In genomic region chr6:163751032-163751525, GRCh38 we compare ENCODE assay signal across 1 cellular context.
TF ChIP-seq lines count a peak whose summit lies in the region.

No MANE protein-coding gene starts in this region.

TF ChIP-seq in H1, 55 proteins besides CTCF, POLR2A, EP300 and RAD21:
- TF ChIP-seq TEAD4 (IDR thresholded peaks at IDR 0.05; ENCODE audit: low read depth, low read length): peak; percentile 23; the same call in 1 of the 2 replicates
- TF ChIP-seq JUN (IDR thresholded peaks at IDR 0.05; ENCODE audit: low read depth, low read length): no peak
- TF ChIP-seq CEBPB (IDR thresholded peaks at IDR 0.05; ENCODE audit: low read depth, low read length): no peak
- no peak for TF ChIP-seq CHD1 (IDR thresholded peaks at IDR 0.05; ENCODE audit: low read depth, low read length)
TF ChIP-seq in H1: peak in this region for 1.
